Comparison of ENCODE assay signal across 26 cellular contexts in the genomic region with DNA sequence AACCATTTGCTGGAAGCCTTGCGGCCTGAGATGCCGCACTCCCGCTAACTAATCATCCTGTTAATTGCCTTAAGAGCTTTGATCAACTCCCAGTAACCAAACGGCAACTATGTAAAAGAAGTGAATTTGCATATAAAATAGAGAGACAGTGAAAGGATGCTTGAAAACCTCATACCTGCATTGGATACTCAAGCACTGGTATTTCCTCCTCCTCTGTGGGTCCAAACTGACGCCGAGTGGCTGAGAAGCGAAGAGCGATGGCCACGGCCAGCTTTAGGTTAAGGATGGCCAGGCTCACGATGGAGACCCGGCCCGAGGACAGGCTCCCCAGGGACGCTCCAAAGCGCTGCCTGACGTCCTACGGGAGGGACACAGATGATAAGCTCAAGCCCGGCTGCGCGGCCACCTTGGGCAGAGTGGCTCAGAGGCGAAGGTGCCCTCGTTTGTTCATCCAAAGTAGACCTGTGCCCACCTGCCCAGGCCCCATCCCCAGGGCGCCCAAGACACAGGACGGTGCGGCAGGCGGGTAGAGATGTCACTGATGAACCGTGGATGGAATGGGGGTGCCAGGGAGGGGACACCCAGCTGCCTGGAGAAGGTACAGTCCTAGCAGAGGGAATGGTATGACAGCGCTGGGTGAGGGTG.
"Had no signal": no experiment of that assay in that cellular context is flagged by ENCODE, and none has a peak within 500 bp of the region (broad histone marks: within the 10 kb centered on the region; RNA-seq: fewer than 3 reads in every experiment).

No MANE protein-coding gene starts in this region.

- H3K4me3 Mint-ChIP-seq: activated naive CD4-positive, alpha-beta T cell treated with anti-CD3 and anti-CD28 coated beads for 36 hours; activated naive CD8-positive, alpha-beta T cell treated with anti-CD3 and anti-CD28 coated beads, Interleukin-2, amount 10 ng/mL, durations not matched to agents 7 days and 5 days; activated T-helper 1 cell treated with anti-CD3 and anti-CD28 coated beads, Interleukin-12 subunit alpha, Interleukin-12 subunit beta, Interleukin-2, Interleukin-4 antibody, amounts not matched to agents 30 ng/mL and 10 ng/mL and 1 ng/mL, durations not matched to agents 14 hours and 24 hours and 36 hours; brain; naive thymus-derived CD4-positive, alpha-beta T cell; stimulated activated naive CD8-positive, alpha-beta T cell treated with anti-CD3 and anti-CD28 coated beads, Interleukin-15, Interleukin-2, amounts not matched to agents 100 ng/mL and 50 ng/mL, for 24 hours; T-helper 2 cell treated with Interferon-gamma antibody and Interleukin-4, amounts not matched to agents 5 μg/mL and 100 μg/mL, for 36 hours had no signal

- DNase-seq: activated CD4-positive, alpha-beta T cell treated with anti-CD3 and anti-CD28 coated beads for 4 hours; activated CD4-positive, alpha-beta T cell treated with anti-CD3 and anti-CD28 coated beads, Interleukin-2, amount 50 U/mL, for 4 hours; activated CD8-positive, alpha-beta memory T cell treated with anti-CD3 and anti-CD28 coated beads for 24 hours; activated effector memory CD4-positive, alpha-beta T cell treated with anti-CD3 and anti-CD28 coated beads, Interleukin-2, amount 50 U/mL, for 16 hours; activated naive CD4-positive, alpha-beta T cell treated with anti-CD3 and anti-CD28 coated beads for 36 hours; activated naive CD8-positive, alpha-beta T cell treated with anti-CD3 and anti-CD28 coated beads, Interleukin-2, amount 10 ng/mL, durations not matched to agents 7 days and 5 days; activated T-cell treated with anti-CD3 and anti-CD28 coated beads, Interleukin-2, amount 50 U/mL, for 1 hour; cerebellar nuclear complex; cortex of kidney; foreskin fibroblast; head of caudate nucleus; left colon; midbrain; naive thymus-derived CD4-positive, alpha-beta T cell; right lobe of liver; stimulated activated CD4-positive, alpha-beta T cell treated with anti-CD3 and anti-CD28 coated beads, Interleukin-2, amount 100 ng/mL, for 48 hours; T-helper 1 cell; upper lobe of left lung had no signal

- H3K27ac ChIP-seq: ascending aorta, cardiac muscle cell, right lobe of liver, upper lobe of left lung had no signal

- H3K4me1 ChIP-seq: right lobe of liver had no signal

- H3K27me3 ChIP-seq: ascending aorta, cardiac muscle cell, right lobe of liver, upper lobe of left lung, vagina had no signal

- H3K4me1 Mint-ChIP-seq: activated naive CD8-positive, alpha-beta T cell treated with anti-CD3 and anti-CD28 coated beads, Interleukin-2, amount 10 ng/mL, durations not matched to agents 7 days and 5 days; naive thymus-derived CD4-positive, alpha-beta T cell had no signal

- H3K27ac Mint-ChIP-seq: activated naive CD4-positive, alpha-beta T cell treated with anti-CD3 and anti-CD28 coated beads for 36 hours; activated naive CD8-positive, alpha-beta T cell treated with anti-CD3 and anti-CD28 coated beads, Interleukin-2, amount 10 ng/mL, durations not matched to agents 7 days and 5 days; activated T-helper 1 cell treated with anti-CD3 and anti-CD28 coated beads, Interleukin-12 subunit alpha, Interleukin-12 subunit beta, Interleukin-2, Interleukin-4 antibody, amounts not matched to agents 30 ng/mL and 10 ng/mL and 1 ng/mL, durations not matched to agents 14 hours and 24 hours and 36 hours; naive thymus-derived CD4-positive, alpha-beta T cell; stimulated activated naive CD8-positive, alpha-beta T cell treated with anti-CD3 and anti-CD28 coated beads, Interleukin-15, Interleukin-2, amounts not matched to agents 100 ng/mL and 50 ng/mL, for 24 hours; T-helper 2 cell treated with Interferon-gamma antibody and Interleukin-4, amounts not matched to agents 5 μg/mL and 100 μg/mL, for 36 hours had no signal

- H3K4me3 ChIP-seq: ascending aorta, cardiac muscle cell, right lobe of liver, upper lobe of left lung, vagina had no signal

- H3K9me3 ChIP-seq: ascending aorta, right lobe of liver, upper lobe of left lung, vagina had no signal

- H3K36me3 Mint-ChIP-seq: activated naive CD8-positive, alpha-beta T cell treated with anti-CD3 and anti-CD28 coated beads, Interleukin-2, amount 10 ng/mL, durations not matched to agents 7 days and 5 days had no signal

- H3K27me3 Mint-ChIP-seq: activated naive CD8-positive, alpha-beta T cell treated with anti-CD3 and anti-CD28 coated beads, Interleukin-2, amount 10 ng/mL, durations not matched to agents 7 days and 5 days; brain; naive thymus-derived CD4-positive, alpha-beta T cell; stimulated activated naive CD8-positive, alpha-beta T cell treated with anti-CD3 and anti-CD28 coated beads, Interleukin-15, Interleukin-2, amounts not matched to agents 100 ng/mL and 50 ng/mL, for 24 hours had no signal

- H3K9me3 Mint-ChIP-seq: activated naive CD4-positive, alpha-beta T cell treated with anti-CD3 and anti-CD28 coated beads for 36 hours; activated naive CD8-positive, alpha-beta T cell treated with anti-CD3 and anti-CD28 coated beads, Interleukin-2, amount 10 ng/mL, durations not matched to agents 7 days and 5 days; activated T-helper 1 cell treated with anti-CD3 and anti-CD28 coated beads, Interleukin-12 subunit alpha, Interleukin-12 subunit beta, Interleukin-2, Interleukin-4 antibody, amounts not matched to agents 30 ng/mL and 10 ng/mL and 1 ng/mL, durations not matched to agents 14 hours and 24 hours and 36 hours; brain; stimulated activated naive CD8-positive, alpha-beta T cell treated with anti-CD3 and anti-CD28 coated beads, Interleukin-15, Interleukin-2, amounts not matched to agents 100 ng/mL and 50 ng/mL, for 24 hours; T-helper 2 cell treated with Interferon-gamma antibody and Interleukin-4, amounts not matched to agents 5 μg/mL and 100 μg/mL, for 36 hours had no signal

- ATAC-seq: esophagus mucosa; left colon; naive thymus-derived CD4-positive, alpha-beta T cell; right lobe of liver had no signal
